Comparison of ENCODE assay signal across 13 cellular contexts in genomic region chr21:35294231-35294898, GRCh38.
DNase-seq lines count a peak whose midpoint lies in the region; ATAC-seq, FAIRE-seq and TF ChIP-seq lines count a peak whose summit lies in the region.
"Had no signal": no experiment of that assay in that cellular context is flagged by ENCODE, and none has a peak within 500 bp of the region (broad histone marks: within the 10 kb centered on the region; RNA-seq: fewer than 3 reads in every experiment).

No MANE protein-coding gene starts in this region.

- no peaks in the 10 kb centered on the region for H3K9me1 ChIP-seq in K562 (ENCODE audit: control insufficient read depth, insufficient read depth, low read length)

- no peak overlapping the region for H3K4me3 ChIP-seq in K562
- H3K4me3 ChIP-seq: heart left ventricle, thyroid gland had no signal

- POLR2A ChIA-PET in K562 (lab: Yijun Ruan, JAX): interaction anchor here (2.3 kb wide), 1 partner anchor 11 kb away, joined by 5 read pairs; no protein-coding TSS in a partner anchor

- H3K27ac ChIP-seq in K562 (ENCODE audit: extremely low read depth, low read depth, low read length): no peak overlapping the region
- H3K27ac ChIP-seq: heart left ventricle, thyroid gland had no signal

- BruUV-seq in K562 (replicated peaks; lab: Mats Ljungman, UMichigan): no TSS peak

- H2AFZ ChIP-seq in K562 (ENCODE audit: low read depth, low read length): no peak overlapping the region

- no peaks in the 10 kb centered on the region for H3K36me3 ChIP-seq in K562 (ENCODE audit: control insufficient read depth, insufficient read depth, low read length)
- H3K36me3 ChIP-seq: heart left ventricle, thyroid gland had no signal

- no peaks in the 10 kb centered on the region; a peak in 1 of 5 replicates for H3K4me1 ChIP-seq in K562 (replicated peaks in 1 of 2; ENCODE audit: control insufficient read depth in 2 of 2, insufficient read depth in 2 of 2, low read length in 2 of 2)

- intact Hi-C loops in K562 (cut with micrococcal nuclease): no loop called here

- H4K20me1 ChIP-seq in K562 (replicated peaks; ENCODE audit: control insufficient read depth, insufficient read depth, low read length): no peaks in the 10 kb centered on the region

- DNase-seq in ELF-1 (ENCODE audit: low read depth, low spot score) (peak; percentile 34), NCI-H1694 treated with DMSO at 0.1 percent for 48 hours (lab: John Stamatoyannopoulos, UW) (peak; percentile 70), K562 (ENCODE audit: extremely low read depth in 1 of 4, low spot score in 3 of 4) (no peak), myocyte (ENCODE audit: low read depth) (peak; percentile 76), UCSD-AML1 (lab: John Stamatoyannopoulos, UW; ENCODE audit: unreplicated experiment) (no peak), ureter (ENCODE audit: low spot score) (no peak), H54 (ENCODE audit: insufficient read length, low spot score) (no peak), left lobe of liver (ENCODE audit: low spot score) (no peak)
- DNase-seq: caudate nucleus, heart left ventricle, NCI-H524 treated with DMSO at 0.1 percent for 48 hours, SW 1271, thyroid gland had no signal

- ATAC-seq in K562 (no peak), left lobe of liver (no peak)
- ATAC-seq: heart left ventricle had no signal

- no peak for TF ChIP-seq POLR2A in K562 (conservative IDR thresholded peaks at IDR 0.05)
- no peak for TF ChIP-seq POLR2A in H54 (IDR thresholded peaks at IDR 0.05; ENCODE audit: low read depth, low read length)

- H3K9me3 ChIP-seq in K562 (replicated peaks; ENCODE audit: control insufficient read depth, insufficient read depth, low read depth, low read length): no peaks in the 10 kb centered on the region
- H3K9me3 ChIP-seq: heart left ventricle, thyroid gland had no signal

- 9% methylated on average over 16 of the region's 16 CpGs for WGBS in K562 (ENCODE audit: insufficient coverage, low coverage, missing lambda C conversion rate)

- H3K27me3 ChIP-seq in K562 (ENCODE audit: control insufficient read depth in 2 of 2, insufficient read depth in 2 of 2, low read length in 2 of 2): peaks cover 0 to 5% of the 10 kb centered on the region in 2 experiments; a peak in 2 of 5 replicates
- H3K27me3 ChIP-seq: heart left ventricle, thyroid gland had no signal

- in situ Hi-C loops in K562 (cut with MboI): no loop called here

- FAIRE-seq in K562 (lab: Jason Lieb, UNC): no peak
- FAIRE-seq in H54 (lab: Jason Lieb, UNC): no peak

- TF ChIP-seq RAD21 in K562 (CRISPR knock-in tag; conservative IDR thresholded peaks at IDR 0.05 in 1 of 2, IDR thresholded peaks at IDR 0.05 in 1 of 2): no peak

- CTCF ChIA-PET in K562 (lab: Yijun Ruan, JAX; ENCODE audit: low intra/inter-chr PET ratio): no interaction called here

- no peaks in the 10 kb centered on the region for H3K79me2 ChIP-seq in K562 (ENCODE audit: control insufficient read depth, insufficient read depth, low read length)

- no peak overlapping the region for H3K9ac ChIP-seq in K562 (ENCODE audit: insufficient read depth in 1 of 2, low read depth in 2 of 2, low read length in 2 of 2)

- TF ChIP-seq EP300 in K562 (IDR thresholded peaks at IDR 0.05; ENCODE audit: low read length): no peak

- no peak overlapping the region for H3K4me2 ChIP-seq in K562 (ENCODE audit: insufficient read depth, low read length)

- TF ChIP-seq CTCF in K562 (IDR thresholded peaks at IDR 0.05 in 2 of 3, conservative IDR thresholded peaks at IDR 0.05 in 1 of 3; ENCODE audit: insufficient read depth in 2 of 3, low read depth in 1 of 3, low read length in 3 of 3): no peak

TF ChIP-seq in K562, 482 proteins besides CTCF, POLR2A, EP300 and RAD21 (continues in another document):
- TF ChIP-seq ZNF398 (CRISPR knock-in tag; IDR thresholded peaks at IDR 0.05): no peak
- no peak for TF ChIP-seq SMAD2 (IDR thresholded peaks at IDR 0.05; ENCODE audit: low read depth, low read length)
- no peak for TF ChIP-seq ARID4B (CRISPR knock-in tag; IDR thresholded peaks at IDR 0.05)
- TF ChIP-seq ZBTB12 (CRISPR knock-in tag; IDR thresholded peaks at IDR 0.05): no peak
- no peak for TF ChIP-seq CHD1 (IDR thresholded peaks at IDR 0.05; ENCODE audit: low read length)
- TF ChIP-seq ATF3 (IDR thresholded peaks at IDR 0.05): no peak
- no peak for TF ChIP-seq ATF3 (CRISPR knock-in tag; conservative IDR thresholded peaks at IDR 0.05)
- TF ChIP-seq MIER1 (IDR thresholded peaks at IDR 0.05; ENCODE audit: low read depth): no peak
- TF ChIP-seq SREBF1 (IDR thresholded peaks at IDR 0.05; ENCODE audit: borderline replicate concordance, low read depth, low read length): no peak
- peak in 1 of 2 experiments; percentile 45; a peak in 1 of 4 replicates for TF ChIP-seq KDM1A (IDR thresholded peaks at IDR 0.05)
- no peak for TF ChIP-seq HDAC2 (IDR thresholded peaks at IDR 0.05)
- no peak for TF ChIP-seq ZNF561 (CRISPR knock-in tag; conservative IDR thresholded peaks at IDR 0.05)
- no peak for TF ChIP-seq KLF13 (tag; IDR thresholded peaks at IDR 0.05; ENCODE audit: borderline replicate concordance, low read depth)
- TF ChIP-seq SNIP1 (IDR thresholded peaks at IDR 0.05; ENCODE audit: low read depth): no peak
- TF ChIP-seq SMAD1 (IDR thresholded peaks at IDR 0.05; ENCODE audit: low read depth, low read length, partially characterized antibody): no peak
- TF ChIP-seq BMI1 (IDR thresholded peaks at IDR 0.05; ENCODE audit: low read length): no peak

Comparison
In these comparisons a context has a peak if more than half of its experiments do, and no peak if none do; other contexts are left out.
1. DNase-seq: peak in ELF-1 (single experiment), NCI-H1694 treated with DMSO at 0.1 percent for 48 hours (single experiment) and myocyte (single experiment); none in K562 (0 of 4), UCSD-AML1 (single experiment), ureter (single experiment), H54 (single experiment) and left lobe of liver (single experiment).